ENCODE assay signal across 12 cellular contexts in the genomic region with DNA sequence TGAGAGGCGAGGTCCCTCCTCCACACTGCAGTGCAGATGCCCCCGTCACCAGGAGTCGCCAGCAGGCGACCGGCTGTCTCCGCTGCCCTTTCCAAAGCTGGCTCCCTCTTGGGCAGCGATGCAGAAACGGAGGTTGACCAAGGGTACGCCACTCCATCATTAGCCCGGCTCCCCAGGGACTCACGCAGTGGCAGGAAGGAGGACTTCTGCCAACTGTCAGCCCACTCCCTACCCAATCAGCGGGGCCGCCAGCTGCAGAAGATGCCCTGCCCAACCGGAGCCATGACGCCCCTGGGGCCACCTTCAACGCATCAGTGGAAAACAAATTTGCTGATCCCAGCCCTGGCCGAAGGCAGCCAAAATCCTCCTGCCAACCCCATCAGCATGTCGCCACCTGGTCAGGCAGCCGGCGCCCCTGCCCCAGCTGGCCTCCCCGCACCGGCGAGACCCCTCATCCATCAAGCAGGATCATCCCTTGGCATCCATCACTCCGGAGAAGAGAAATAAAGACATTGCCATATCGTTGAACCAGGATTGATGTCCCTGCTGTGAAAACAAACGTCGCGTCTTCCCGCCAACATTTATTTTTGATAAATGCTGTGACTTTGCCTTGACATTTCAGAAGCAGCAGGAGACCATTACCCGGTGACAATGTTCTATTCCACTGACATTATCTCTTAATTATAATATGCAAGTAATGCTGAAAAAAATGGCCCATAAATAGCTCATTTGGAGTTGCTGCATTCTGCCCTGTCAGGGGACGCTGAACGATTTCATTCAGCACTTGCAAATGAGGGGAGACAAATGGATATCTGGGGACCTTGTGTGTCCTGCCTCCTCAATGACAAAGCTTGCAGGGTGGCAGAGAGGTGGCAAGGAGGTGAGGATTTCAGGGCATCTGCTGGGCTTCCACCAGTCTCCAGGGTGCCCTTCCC.
DNase-seq lines count a peak whose midpoint lies in the region; ATAC-seq and TF ChIP-seq lines count a peak whose summit lies in the region.
"Had no signal": no experiment of that assay in that cellular context is flagged by ENCODE, and none has a peak within 500 bp of the region (broad histone marks: within the 10 kb centered on the region; RNA-seq: fewer than 3 reads in every experiment).

No MANE protein-coding gene starts in this region.

- intact Hi-C loops in dendritic cell treated with granulocyte-macrophage colony-stimulating factor and Interleukin-4, amounts not matched to agents 40 ng/mL and 50 ng/mL, for 4 days (cut with micrococcal nuclease) = no loop called here

- DNase-seq in BE2C (peak; percentile 93), NCI-H1436 (lab: John Stamatoyannopoulos, UW) (peak; percentile 59), NCI-H524 (lab: John Stamatoyannopoulos, UW) (peak; percentile 98 to 99), NCI-H2029 treated with DMSO at 0.1 percent for 48 hours (lab: John Stamatoyannopoulos, UW) (no peak)
- DNase-seq in activated CD8-positive, alpha-beta memory T cell treated with anti-CD3 and anti-CD28 coated beads, Interleukin-2, amount 50 U/mL, for 4 hours = no peak
- no peak for DNase-seq in activated CD8-positive, alpha-beta memory T cell treated with anti-CD3 and anti-CD28 coated beads for 24 hours
- DNase-seq: activated CD8-positive, alpha-beta memory T cell treated with anti-CD3 and anti-CD28 coated beads, Interleukin-2, amount 50 U/mL, for 48 hours; cortex of kidney; DMS53; upper lobe of right lung had no signal

- peaks cover 7% of the 10 kb centered on the region for H3K9me3 ChIP-seq in BE2C
- H3K9me3 ChIP-seq: upper lobe of right lung had no signal

- H3K4me3 Mint-ChIP-seq in dendritic cell treated with granulocyte-macrophage colony-stimulating factor and Interleukin-4, amounts not matched to agents 40 ng/mL and 50 ng/mL, for 4 days = no peak overlapping the region

- H3K27me3 ChIP-seq in BE2C = no peaks in the 10 kb centered on the region
- H3K27me3 ChIP-seq: upper lobe of right lung had no signal

- ATAC-seq in GM21515 (IDR thresholded peaks at IDR 0.05; ENCODE audit: unreplicated experiment) = no peak
- ATAC-seq: upper lobe of right lung had no signal

- peaks cover 7% of the 10 kb centered on the region for H3K4me1 ChIP-seq in BE2C

- TF ChIP-seq CTCF in BE2C (IDR thresholded peaks at IDR 0.05; ENCODE audit: low read depth, low read length) = peak; percentile 29; the same call in 1 of the 2 replicates

- peak overlapping the region; percentile 82 for H3K27ac Mint-ChIP-seq in dendritic cell treated with granulocyte-macrophage colony-stimulating factor and Interleukin-4, amounts not matched to agents 40 ng/mL and 50 ng/mL, for 4 days

- H3K36me3 Mint-ChIP-seq in dendritic cell treated with granulocyte-macrophage colony-stimulating factor and Interleukin-4, amounts not matched to agents 40 ng/mL and 50 ng/mL, for 4 days (ENCODE audit: low read depth) = peaks cover 16% of the 10 kb centered on the region

- H3K9me3 Mint-ChIP-seq in dendritic cell treated with granulocyte-macrophage colony-stimulating factor and Interleukin-4, amounts not matched to agents 40 ng/mL and 50 ng/mL, for 4 days = peaks cover 11% of the 10 kb centered on the region

- no peaks in the 10 kb centered on the region for H3K36me3 ChIP-seq in BE2C
- H3K36me3 ChIP-seq: upper lobe of right lung had no signal

- H3K4me3 ChIP-seq in BE2C (ENCODE audit: low read depth, low read length) = peak overlapping the region; percentile 45
- H3K4me3 ChIP-seq: upper lobe of right lung had no signal

- peaks cover 91% of the 10 kb centered on the region for H3K4me1 Mint-ChIP-seq in dendritic cell treated with granulocyte-macrophage colony-stimulating factor and Interleukin-4, amounts not matched to agents 40 ng/mL and 50 ng/mL, for 4 days (ENCODE audit: low read depth)

- peaks cover 9% of the 10 kb centered on the region for H3K27me3 Mint-ChIP-seq in dendritic cell treated with granulocyte-macrophage colony-stimulating factor and Interleukin-4, amounts not matched to agents 40 ng/mL and 50 ng/mL, for 4 days

Comparison
In these comparisons a context has a peak if more than half of its experiments do, and no peak if none do; other contexts are left out.
1. DNase-seq: peak in BE2C (single experiment), NCI-H1436 (single experiment) and NCI-H524 (2 of 2); none in activated CD8-positive, alpha-beta memory T cell treated with anti-CD3 and anti-CD28 coated beads, Interleukin-2, amount 50 U/mL, for 4 hours (single experiment), activated CD8-positive, alpha-beta memory T cell treated with anti-CD3 and anti-CD28 coated beads for 24 hours (single experiment) and NCI-H2029 treated with DMSO at 0.1 percent for 48 hours (single experiment).